Comparison of ENCODE assay signal across 8 cellular contexts in genomic region chr17:16751224-16751923, GRCh38.
DNase-seq lines count a peak whose midpoint lies in the region; ATAC-seq and TF ChIP-seq lines count a peak whose summit lies in the region.
"Not testable (repeated sequence)": the region's sequence is repeated elsewhere in the genome, so short reads cannot be mapped to it uniquely, and the experiment has no call there.

No MANE protein-coding gene starts in this region.

- not testable (repeated sequence) for H3K27ac Mint-ChIP-seq in Caco-2 (ENCODE audit: unreplicated experiment)
- peak overlapping the region in 1 of 9 donors; percentile 1 for H3K27ac Mint-ChIP-seq in naive thymus-derived CD4-positive, alpha-beta T cell

- TF ChIP-seq CTCF in Caco-2 (IDR thresholded peaks at IDR 0.05; ENCODE audit: insufficient read depth in 1 of 2, low read depth in 1 of 2, low read length in 1 of 2, severe bottlenecking in 1 of 2, unreplicated experiment in 1 of 2) (peak; percentile 24 to 51), HFF-Myc (IDR thresholded peaks at IDR 0.05; ENCODE audit: low read depth, low read length, missing control alignments) (peak; percentile 14), body of pancreas (IDR thresholded peaks at IDR 0.05) (peak in 6 of 7 experiments; percentile 41 to 61 (median 50)), cardiac muscle cell (IDR thresholded peaks at IDR 0.05; ENCODE audit: low read depth, low read length) (peak; percentile 40), tibial artery (IDR thresholded peaks at IDR 0.05) (peak; percentile 39 to 48)

- CTCF ChIA-PET in Caco-2 (lab: Charles Lee); naive thymus-derived CD4-positive, alpha-beta T cell (lab: Charles Lee): not testable (repeated sequence)

- not testable (repeated sequence) for BruUV-seq in Caco-2 (replicated peaks; lab: Mats Ljungman, UMichigan)

- H3K27ac ChIP-seq in body of pancreas; cardiac muscle cell; naive thymus-derived CD4-positive, alpha-beta T cell (ENCODE audit: low read depth, low read length); tibial artery: not testable (repeated sequence)

- H3K4me3 ChIP-seq in Caco-2 (ENCODE audit: low read depth, low read length); HFF-Myc (replicated peaks; ENCODE audit: low read depth, low read length); body of pancreas; cardiac muscle cell; naive thymus-derived CD4-positive, alpha-beta T cell (ENCODE audit: low read length); tibial artery: not testable (repeated sequence)

- H3K4me1 ChIP-seq in Caco-2; body of pancreas; cardiac muscle cell (ENCODE audit: low read depth); naive thymus-derived CD4-positive, alpha-beta T cell (ENCODE audit: control insufficient read depth in 2 of 2, insufficient read depth in 2 of 2, low read length in 2 of 2); tibial artery: not testable (repeated sequence)

- TF ChIP-seq POLR2A in body of pancreas (IDR thresholded peaks at IDR 0.05) = not testable (repeated sequence)

- 0 to 39% methylated on average over 3 to 5 of the region's 10 CpGs for WGBS in body of pancreas, 2 donors

- H3K36me3 ChIP-seq in Caco-2 (ENCODE audit: control insufficient read depth, insufficient read depth, low read length); body of pancreas (replicated peaks in 1 of 2; ENCODE audit: insufficient read depth in 1 of 2, low read depth in 2 of 2); cardiac muscle cell; naive thymus-derived CD4-positive, alpha-beta T cell (ENCODE audit: control insufficient read depth in 2 of 3, insufficient read depth in 3 of 3, low read length in 3 of 3); tibial artery: not testable (repeated sequence)

- not testable (repeated sequence) for H3K27me3 Mint-ChIP-seq in Caco-2 (ENCODE audit: insufficient read depth, unreplicated experiment)
- H3K27me3 Mint-ChIP-seq in naive thymus-derived CD4-positive, alpha-beta T cell = peaks cover 20 to 32% (median 29%) of the 10 kb centered on the region in 5 donors

- H3K27me3 ChIP-seq in Caco-2 (replicated peaks; ENCODE audit: control insufficient read depth, insufficient read depth, low read length); body of pancreas; naive thymus-derived CD4-positive, alpha-beta T cell (ENCODE audit: control insufficient read depth in 2 of 2, insufficient read depth in 2 of 2, low read length in 2 of 2); tibial artery: not testable (repeated sequence)
- peaks cover 13% of the 10 kb centered on the region for H3K27me3 ChIP-seq in cardiac muscle cell

- DNase-seq in Caco-2 = peak in 1 of 2 experiments; percentile 18
- DNase-seq in HFF-Myc (ENCODE audit: extremely low read depth, low read depth) = not testable (repeated sequence)
- peak; percentile 68 for DNase-seq in NCI-H2171 treated with DMSO at 0.1 percent for 48 hours (lab: John Stamatoyannopoulos, UW)
- peak; percentile 24 for DNase-seq in SKM-1 treated with dmso at 0.1 percent for 144 hours (lab: John Stamatoyannopoulos, UW; ENCODE audit: unreplicated experiment)
- DNase-seq in body of pancreas = peak in 1 of 4 donors; percentile 8
- DNase-seq in cardiac muscle cell (ENCODE audit: low read depth in 1 of 2, low spot score in 1 of 2) = peak; percentile 27 to 30
- DNase-seq in naive thymus-derived CD4-positive, alpha-beta T cell = peak in 5 of 9 donors; percentile 17 to 40 (median 36)
- DNase-seq in tibial artery = peak in 1 of 2 donors; percentile 43

- H3K4me3 Mint-ChIP-seq in Caco-2 (ENCODE audit: unreplicated experiment) = not testable (repeated sequence)
- peak overlapping the region in 5 of 10 donors; percentile 2 to 62 (median 25) for H3K4me3 Mint-ChIP-seq in naive thymus-derived CD4-positive, alpha-beta T cell

- intact Hi-C loops in Caco-2 (cut with micrococcal nuclease; ENCODE audit: unreplicated experiment); body of pancreas (cut with DNase I); naive thymus-derived CD4-positive, alpha-beta T cell (cut with micrococcal nuclease); tibial artery (cut with DNase I; ENCODE audit: low total_unique reads): not testable (repeated sequence)

- not testable (repeated sequence) for H3K9me3 ChIP-seq in Caco-2; body of pancreas; cardiac muscle cell (ENCODE audit: low read depth); naive thymus-derived CD4-positive, alpha-beta T cell (ENCODE audit: control insufficient read depth in 2 of 3, low read length in 3 of 3); tibial artery

- ATAC-seq in body of pancreas = peak; percentile 45
- peak; percentile 73 for ATAC-seq in naive thymus-derived CD4-positive, alpha-beta T cell

- H3K36me3 Mint-ChIP-seq in Caco-2 (ENCODE audit: insufficient read depth, unreplicated experiment); naive thymus-derived CD4-positive, alpha-beta T cell: not testable (repeated sequence)

- not testable (repeated sequence) for H3K9me3 Mint-ChIP-seq in Caco-2 (ENCODE audit: unreplicated experiment); naive thymus-derived CD4-positive, alpha-beta T cell

- POLR2A ChIA-PET in Caco-2 (lab: Charles Lee); naive thymus-derived CD4-positive, alpha-beta T cell (lab: Charles Lee): not testable (repeated sequence)

- peaks cover 11% of the 10 kb centered on the region for H3K4me1 Mint-ChIP-seq in Caco-2 (ENCODE audit: low read depth, unreplicated experiment)
- H3K4me1 Mint-ChIP-seq in naive thymus-derived CD4-positive, alpha-beta T cell = not testable (repeated sequence)
